8 cellular contexts compared by ENCODE assay signal in genomic region chr20:24102290-24102689, GRCh38.
DNase-seq lines count a peak whose midpoint lies in the region; ATAC-seq and TF ChIP-seq lines count a peak whose summit lies in the region.

No MANE protein-coding gene starts in this region.

- H3K9me3 Mint-ChIP-seq in endothelial cell (ENCODE audit: unreplicated experiment) = no peaks in the 10 kb centered on the region

- H3K27me3 ChIP-seq in heart left ventricle (peaks cover 0 to 42% (median 3%) of the 10 kb centered on the region in 9 donors), testis (no peaks in the 10 kb centered on the region)

- no peak overlapping the region for H3K4me3 Mint-ChIP-seq in endothelial cell (ENCODE audit: unreplicated experiment)

- 40 to 51% (median 44%) methylated on average over 6 to 7 of the region's 7 CpGs for WGBS in heart left ventricle, 4 donors
- WGBS in testis, 2 donors = 59 to 66% methylated on average over 7 of the region's 7 CpGs

- H3K27ac ChIP-seq in heart left ventricle (no peak overlapping the region), testis (no peak overlapping the region)

- DNase-seq in heart left ventricle (no peak), Right ventricle myocardium inferior (ENCODE audit: missing footprints) (no peak), NOMO-1 treated with dmso at 0.1 percent for 144 hours (lab: John Stamatoyannopoulos, UW; ENCODE audit: unreplicated experiment) (peak; percentile 70), endothelial cell (ENCODE audit: low spot score) (peak; percentile 56), testis (peak; percentile 28), posterior vena cava (ENCODE audit: low spot score) (no peak)

- TF ChIP-seq CTCF in heart left ventricle (IDR thresholded peaks at IDR 0.05) = peak in 7 of 12 donors; percentile 13 to 38 (median 30)
- TF ChIP-seq CTCF in endothelial cell (IDR thresholded peaks at IDR 0.05; ENCODE audit: unreplicated experiment) = peak; percentile 44
- no peak for TF ChIP-seq CTCF in testis (IDR thresholded peaks at IDR 0.05)

- H3K36me3 Mint-ChIP-seq in endothelial cell (ENCODE audit: low read depth, unreplicated experiment) = no peaks in the 10 kb centered on the region

- H3K4me1 ChIP-seq in heart left ventricle (no peaks in the 10 kb centered on the region), testis (no peaks in the 10 kb centered on the region)

- H3K36me3 ChIP-seq in heart left ventricle (no peaks in the 10 kb centered on the region), testis (ENCODE audit: low read depth, missing control alignments) (no peaks in the 10 kb centered on the region)

- peak in 1 of 4 donors; percentile 32 for ATAC-seq in heart left ventricle
- ATAC-seq in Right ventricle myocardium inferior = no peak
- no peak for ATAC-seq in HG03045 (IDR thresholded peaks at IDR 0.05; ENCODE audit: unreplicated experiment)
- no peak for ATAC-seq in HG02870 (IDR thresholded peaks at IDR 0.05; ENCODE audit: unreplicated experiment)

- H3K9me3 ChIP-seq in heart left ventricle (no peaks in the 10 kb centered on the region), testis (no peaks in the 10 kb centered on the region)

- H3K4me3 ChIP-seq in heart left ventricle (no peak overlapping the region), testis (no peak overlapping the region)

- H3K27ac Mint-ChIP-seq in endothelial cell (ENCODE audit: unreplicated experiment) = no peak overlapping the region

- H3K27me3 Mint-ChIP-seq in endothelial cell (ENCODE audit: unreplicated experiment) = peaks cover 4% of the 10 kb centered on the region

- no peaks in the 10 kb centered on the region for H3K4me1 Mint-ChIP-seq in endothelial cell (ENCODE audit: unreplicated experiment)

- intact Hi-C loops in heart left ventricle (cut with DNase I) = loop anchor here in 4 of 10 donors (5.0 to 10.0 kb wide), 4 partner anchors 105 to 815 kb away; no protein-coding TSS in a partner anchor
- intact Hi-C loops in Right ventricle myocardium inferior (cut with DNase I) = no loop called here
- intact Hi-C loops in testis (cut with DNase I; ENCODE audit: low total_unique reads) = no loop called here
- intact Hi-C loops in posterior vena cava (cut with DNase I) = no loop called here

- TF ChIP-seq POLR2A in heart left ventricle (IDR thresholded peaks at IDR 0.05) (no peak), testis (IDR thresholded peaks at IDR 0.05) (no peak)

Comparison
In these comparisons a context has a peak if more than half of its experiments do, and no peak if none do; other contexts are left out.
1. DNase-seq: peak in NOMO-1 treated with dmso at 0.1 percent for 144 hours (single experiment), endothelial cell (single experiment) and testis (single experiment); none in heart left ventricle (0 of 5), Right ventricle myocardium inferior (single experiment) and posterior vena cava (single experiment).
2. CTCF ChIP-seq: peak in heart left ventricle (7 of 12) and endothelial cell (single experiment); none in testis (0 of 3).